Comparison of ENCODE assay signal across 8 cellular contexts in the genomic region with DNA sequence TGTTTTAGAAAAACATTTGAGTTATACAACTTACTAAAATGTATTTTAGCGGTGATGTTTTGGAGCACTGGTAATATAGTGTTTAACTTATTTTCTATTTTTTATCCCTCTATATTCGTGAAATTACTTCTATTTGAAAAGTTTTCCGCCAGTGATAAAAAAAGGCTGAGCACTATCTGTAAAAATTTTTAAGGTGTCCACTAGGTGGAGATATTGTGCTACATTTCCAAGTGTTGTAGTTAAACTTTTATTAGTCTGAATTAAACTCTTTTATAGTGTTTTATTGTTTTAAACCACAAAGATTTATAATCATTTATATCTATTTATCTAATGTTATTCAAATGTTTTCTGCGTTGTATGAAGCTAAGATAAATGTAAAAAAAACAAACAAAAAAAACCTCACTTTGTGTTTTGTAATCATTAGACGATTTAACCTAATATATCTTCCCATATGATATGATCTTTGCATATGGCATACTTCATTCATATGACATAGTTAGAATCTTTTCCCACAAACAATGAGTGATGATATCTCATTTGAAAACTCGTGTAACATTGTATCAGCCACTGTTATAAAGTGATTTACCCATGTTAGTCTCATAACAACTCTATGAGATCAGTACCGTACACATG. TPM values are rescaled to one million over a fixed set of nuclear protein-coding genes. Genes with fewer than 3 reads are reported as not detected.
A peak's percentile ranks its signal among the peaks of the same experiment; 100 is the strongest.
DNase-seq lines count a peak whose midpoint lies in the region; ATAC-seq, FAIRE-seq and TF ChIP-seq lines count a peak whose summit lies in the region.
"Not testable (repeated sequence)": the region's sequence is repeated elsewhere in the genome, so short reads cannot be mapped to it uniquely, and the experiment has no call there.

No MANE protein-coding gene starts in this region.

- not testable (repeated sequence) for H3K9ac ChIP-seq in HepG2 (ENCODE audit: insufficient read depth, low read depth, low read length)

- peaks cover 11% of the 10 kb centered on the region for H3K36me3 Mint-ChIP-seq in CD4-positive, alpha-beta T cell (ENCODE audit: low read depth)

- not testable (repeated sequence) for H3K27me3 Mint-ChIP-seq in CD4-positive, alpha-beta T cell

- not testable (repeated sequence) for BruUV-seq in HepG2 (replicated peaks; lab: Mats Ljungman, UMichigan)

- TF ChIP-seq EP300 in HepG2 (IDR thresholded peaks at IDR 0.05; ENCODE audit: low read depth in 2 of 2, low read length in 2 of 2); HepG2 (CRISPR knock-in tag; IDR thresholded peaks at IDR 0.05; ENCODE audit: borderline replicate concordance): not testable (repeated sequence)

- POLR2A ChIA-PET in CD4-positive, alpha-beta T cell (lab: Charles Lee); HepG2 (lab: Yijun Ruan, JAX): not testable (repeated sequence)

- DNase-seq in CD4-positive, alpha-beta T cell, result not testable (repeated sequence)
- DNase-seq in HT-29 (ENCODE audit: low spot score), result peak; percentile 70
- peak; percentile 0 to 21 for DNase-seq in NCI-H524 (lab: John Stamatoyannopoulos, UW)
- DNase-seq in erythroblast (lab: John Stamatoyannopoulos, UW), result peak; percentile 38 to 65
- DNase-seq in HepG2 (ENCODE audit: low spot score), result peak; percentile 24
- peak; percentile 83 for DNase-seq in superior temporal gyrus (ENCODE audit: extremely low spot score)

- H3K4me3 Mint-ChIP-seq in CD4-positive, alpha-beta T cell, result not testable (repeated sequence)

- not testable (repeated sequence) for TF ChIP-seq RAD21 in HepG2 (CRISPR knock-in tag; IDR thresholded peaks at IDR 0.05)

- in situ Hi-C loops in HepG2 (cut with HindIII; ENCODE audit: extremely low pct_ligation_motif_present, low pct_unique_long_range_greater_than_20kb), result loop anchor here (25.0 kb wide), 3 partner anchors 584 to 934 kb away; a partner anchor contains a TSS

- H3K4me3 ChIP-seq in HepG2 (replicated peaks in 1 of 3; ENCODE audit: insufficient read depth in 1 of 3, low read depth in 2 of 3, low read length in 3 of 3), result not testable (repeated sequence)

- H3K79me2 ChIP-seq in HepG2 (ENCODE audit: insufficient read depth, low read length), result not testable (repeated sequence)

- H3K4me2 ChIP-seq in HepG2 (ENCODE audit: low read depth, low read length), result not testable (repeated sequence)

- not testable (repeated sequence) for ATAC-seq in CD4-positive, alpha-beta T cell (ENCODE audit: poor library complexity); HepG2
- ATAC-seq in GM19395 (IDR thresholded peaks at IDR 0.05; ENCODE audit: unreplicated experiment), result peak; percentile 69

- H3K4me1 Mint-ChIP-seq in CD4-positive, alpha-beta T cell (ENCODE audit: low read depth), result not testable (repeated sequence)

- H4K20me1 ChIP-seq in HepG2 (ENCODE audit: insufficient read depth, low read length), result not testable (repeated sequence)

- FAIRE-seq in HepG2 (lab: Jason Lieb, UNC), result not testable (repeated sequence)

- not testable (repeated sequence) for TF ChIP-seq POLR2A in erythroblast (IDR thresholded peaks at IDR 0.05; ENCODE audit: low read length); HepG2 (IDR thresholded peaks at IDR 0.05; ENCODE audit: insufficient read depth in 1 of 2, low read depth in 2 of 2, low read length in 2 of 2)

- not testable (repeated sequence) for H3K9me3 Mint-ChIP-seq in CD4-positive, alpha-beta T cell

- not testable (repeated sequence) for H3K27ac ChIP-seq in CD4-positive, alpha-beta T cell (ENCODE audit: low read depth, low read length); VCaP; HepG2 (ENCODE audit: extremely low read length, insufficient read depth, low read length)

- WGBS in HepG2 (ENCODE audit: low lambda C conversion rate), result 47% methylated on average over 7 of the region's 7 CpGs

- CTCF ChIA-PET in CD4-positive, alpha-beta T cell (lab: Charles Lee), result not testable (repeated sequence)
- CTCF ChIA-PET in HepG2 (lab: Yijun Ruan, JAX; ENCODE audit: low intra/inter-chr PET ratio, low total read pairs), result interaction anchor here (0.7 to 1.7 kb wide), 2 partner anchors 775 to 945 kb away, joined by 4 to 9 read pairs; no protein-coding TSS in a partner anchor

- H3K36me3 ChIP-seq in HepG2 (replicated peaks in 1 of 2; ENCODE audit: control insufficient read depth in 1 of 2, insufficient read depth in 2 of 2, low read length in 2 of 2), result not testable (repeated sequence)

- intact Hi-C loops in CD4-positive, alpha-beta T cell (cut with DNase I, micrococcal nuclease), result loop anchor here (5.0 kb wide), 2 partner anchors 774 to 1779 kb away; a partner anchor contains a TSS
- intact Hi-C loops in HepG2 (cut with micrococcal nuclease; ENCODE audit: unreplicated experiment), result loop anchor here (1.0 to 10.0 kb wide), 2 partner anchors 576 to 775 kb away; a partner anchor contains a TSS

- not testable (repeated sequence) for H2AFZ ChIP-seq in HepG2 (ENCODE audit: low read length)

- H3K27me3 ChIP-seq in CD4-positive, alpha-beta T cell (ENCODE audit: control insufficient read depth, insufficient read depth, low read length); HepG2 (ENCODE audit: control insufficient read depth in 1 of 2, insufficient read depth in 2 of 2, low read length in 2 of 2): not testable (repeated sequence)

- peak; percentile 75 for TF ChIP-seq CTCF in CD4-positive, alpha-beta T cell (IDR thresholded peaks at IDR 0.05)
- TF ChIP-seq CTCF in VCaP (conservative IDR thresholded peaks at IDR 0.05) (peak; percentile 70), HepG2 (CRISPR knock-in tag; IDR thresholded peaks at IDR 0.05) (peak; percentile 40)

- H3K9me3 ChIP-seq in CD4-positive, alpha-beta T cell (ENCODE audit: control insufficient read depth, low read length); HepG2 (ENCODE audit: low read length): not testable (repeated sequence)

- not testable (repeated sequence) for H3K4me1 ChIP-seq in HepG2 (ENCODE audit: insufficient read depth, low read length)

- not testable (repeated sequence) for H3K27ac Mint-ChIP-seq in CD4-positive, alpha-beta T cell

TF ChIP-seq in HepG2, 621 proteins besides CTCF, POLR2A, EP300 and RAD21:
- 0 out of 2 replicates have a peak, but pooled peaks have one; percentile 12 for TF ChIP-seq SMC3 (IDR thresholded peaks at IDR 0.05; ENCODE audit: low read length)
- TF ChIP-seq STAG1 (CRISPR knock-in tag; IDR thresholded peaks at IDR 0.05), result peak; percentile 55
TF ChIP-seq in HepG2: peak in this region for 2; not testable (repeated sequence) for 619.

RNA-seq across cellular contexts. Expression of a gene that starts 11.8 kb away (rescaled TPM):
- total RNA-seq in CD4-positive, alpha-beta T cell, result 10 to 100 TPM in 1 of 2 experiments, 1 to 10 TPM in 1; 6.6 to 10.1 TPM
- 3.0 and 6.3 TPM in 2 replicates for total RNA-seq in HT-29 (2014; rRNA removed; shearing (Covaris generic))
- total RNA-seq in HepG2 (2016; rRNA removed; fragmentation: Illumina TruSeq; extraction: Trizol), result 6.3 and 9.3 TPM in 2 replicates
- total RNA-seq in HepG2 (2016; cell fraction: cytosol; rRNA removed; fragmentation: Illumina TruSeq; extraction: Trizol; ENCODE audit: low read depth), result 1.7 and 2.3 TPM in 2 replicates
- 6.4 and 9.9 TPM in 2 replicates for total RNA-seq in HepG2 (2016; cell fraction: insoluble cytoplasmic fraction; rRNA removed; fragmentation: Illumina TruSeq; extraction: Trizol)
- total RNA-seq in HepG2 (2016; cell fraction: membrane; rRNA removed; fragmentation: Illumina TruSeq; extraction: Trizol), result 2.5 and 3.0 TPM in 2 replicates
- total RNA-seq in HepG2 (2016; cell fraction: nucleus; rRNA removed; fragmentation: Illumina TruSeq; extraction: Trizol), result 10.3 and 12.2 TPM in 2 replicates
- polyA plus RNA-seq in HepG2 (2011; rRNA removed), result 3.0 and 3.3 TPM in 2 replicates
- polyA plus RNA-seq in HepG2 (2011; cell fraction: cytosol; rRNA removed), result 2.1 and 4.8 TPM in 2 replicates
- 3.3 and 5.3 TPM in 2 replicates for polyA plus RNA-seq in HepG2 (2011; cell fraction: nucleus; rRNA removed)
- polyA plus RNA-seq in HepG2 (2012), result 1.5 and 1.7 TPM in 2 replicates
- 0.44 and 0.79 TPM in 2 replicates for polyA plus RNA-seq in HepG2 (2016; cell fraction: cytosol; fragmentation: Illumina TruSeq; extraction: Trizol; ENCODE audit: low read depth)
- polyA plus RNA-seq in HepG2 (2016; cell fraction: insoluble cytoplasmic fraction; fragmentation: Illumina TruSeq; extraction: Trizol; ENCODE audit: low read depth), result 2.6 and 3.3 TPM in 2 replicates
- polyA plus RNA-seq in HepG2 (2016; cell fraction: membrane; fragmentation: Illumina TruSeq; extraction: Trizol; ENCODE audit: low read depth), result 1.2 and 1.4 TPM in 2 replicates
- 8.3 and 8.8 TPM in 2 replicates for polyA plus RNA-seq in HepG2 (2016; cell fraction: nucleus; fragmentation: Illumina TruSeq; extraction: Trizol; ENCODE audit: insufficient read depth, low read depth)
- 39.2 and 125 TPM in 2 replicates for polyA minus RNA-seq in HepG2 (2011; rRNA and poly(A)+ RNA removed; ENCODE audit: low replicate concordance)
- 4.3 and 5.7 TPM in 2 replicates for polyA minus RNA-seq in HepG2 (2011; cell fraction: cytosol; rRNA and poly(A)+ RNA removed)
- 11.5 and 12.1 TPM in 2 replicates for polyA minus RNA-seq in HepG2 (2011; cell fraction: nucleus; rRNA and poly(A)+ RNA removed)
